24 cellular contexts compared by ENCODE assay signal in genomic region chr2:204115692-204116091, GRCh38.
DNase-seq lines count a peak whose midpoint lies in the region; TF ChIP-seq lines count a peak whose summit lies in the region.
"Had no signal": no experiment of that assay in that cellular context is flagged by ENCODE, and none has a peak within 500 bp of the region (broad histone marks: within the 10 kb centered on the region; RNA-seq: fewer than 3 reads in every experiment).

No MANE protein-coding gene starts in this region.

- no peaks in the 10 kb centered on the region for H3K36me3 Mint-ChIP-seq in endodermal cell (ENCODE audit: low read depth)
- no peaks in the 10 kb centered on the region for H3K36me3 Mint-ChIP-seq in CD8-positive, alpha-beta memory T cell
- H3K36me3 Mint-ChIP-seq: naive thymus-derived CD8-positive, alpha-beta T cell; stimulated activated effector memory CD8-positive, alpha-beta T cell treated with anti-CD3 and anti-CD28 coated beads, Interleukin-12 subunit alpha, Interleukin-12 subunit beta, amount 100 ng/mL, for 72 hours had no signal

- TF ChIP-seq POLR2A in thyroid gland (IDR thresholded peaks at IDR 0.05), result no peak

- no peak overlapping the region for H3K9ac ChIP-seq in BLaER1 treated with 17β-estradiol and CSF1 and Interleukin-3, amounts not matched to agents 10 nM and 100 nM
- no peak overlapping the region for H3K9ac ChIP-seq in endodermal cell (ENCODE audit: extremely low read depth, low read length, poor library complexity, severe bottlenecking)

- DNase-seq in NCI-H2171 (lab: John Stamatoyannopoulos, UW) (peak; percentile 20), endodermal cell (no peak), pons (ENCODE audit: low spot score) (peak; percentile 25), thyroid gland (no peak), GOT3 (lab: John Stamatoyannopoulos, UW) (no peak), OCI-M2 (lab: John Stamatoyannopoulos, UW; ENCODE audit: unreplicated experiment) (no peak)
- no peak for DNase-seq in CD8-positive, alpha-beta memory T cell
- DNase-seq: activated CD4-positive, alpha-beta T cell treated with anti-CD3 and anti-CD28 coated beads for 4 hours; activated naive CD8-positive, alpha-beta T cell treated with anti-CD3 and anti-CD28 coated beads, Interleukin-2, amount 50 U/mL, for 24 hours; CD4-positive, alpha-beta T cell; DMS153; GF-D8; left cardiac atrium; naive thymus-derived CD8-positive, alpha-beta T cell; NCI-H2081 treated with DMSO at 0.1 percent for 48 hours; NCI-H524 treated with DMSO at 0.1 percent for 48 hours; OCI-M1; ovary; Right ventricle myocardium superior; testis had no signal

- peaks cover 0 to 11% (median 0%) of the 10 kb centered on the region in 11 experiments; a peak in 2 of 22 replicates for H3K9me3 ChIP-seq in BLaER1 treated with 17β-estradiol and CSF1 and Interleukin-3, amounts not matched to agents 10 nM and 100 nM (replicated peaks in 1 of 11)
- H3K9me3 ChIP-seq in endodermal cell (ENCODE audit: control insufficient read depth, low read length) (no peaks in the 10 kb centered on the region), thyroid gland (no peaks in the 10 kb centered on the region)
- no peaks in the 10 kb centered on the region for H3K9me3 ChIP-seq in CD8-positive, alpha-beta memory T cell (ENCODE audit: low read length)
- H3K9me3 ChIP-seq: ovary, testis had no signal

- POLR2A ChIA-PET in CD8-positive, alpha-beta memory T cell (lab: Charles Lee), result no interaction called here

- no peak overlapping the region for H3K27ac ChIP-seq in BLaER1 treated with 17β-estradiol and CSF1 and Interleukin-3, amounts not matched to agents 10 nM and 100 nM
- no peak overlapping the region for H3K27ac ChIP-seq in endodermal cell (ENCODE audit: low read depth, low read length)
- no peak overlapping the region for H3K27ac ChIP-seq in thyroid gland
- H3K27ac ChIP-seq in CD8-positive, alpha-beta memory T cell (ENCODE audit: low read depth, low read length), result no peak overlapping the region

- H3K4me1 Mint-ChIP-seq in endodermal cell, result peaks cover 33% of the 10 kb centered on the region
- H3K4me1 Mint-ChIP-seq in CD8-positive, alpha-beta memory T cell, result peaks cover 16 to 32% (median 25%) of the 10 kb centered on the region in 3 donors

- peak overlapping the region; percentile 58 to 81 (median 65); a peak in 18 of 22 replicates for H3K4me2 ChIP-seq in BLaER1 treated with 17β-estradiol and CSF1 and Interleukin-3, amounts not matched to agents 10 nM and 100 nM

- H4K20me1 ChIP-seq in BLaER1 treated with 17β-estradiol and CSF1 and Interleukin-3, amounts not matched to agents 10 nM and 100 nM, result no peaks in the 10 kb centered on the region

- intact Hi-C loops in thyroid gland (cut with DNase I), result no loop called here

- no peak overlapping the region for H3K4me3 ChIP-seq in BLaER1 treated with 17β-estradiol and CSF1 and Interleukin-3, amounts not matched to agents 10 nM and 100 nM
- no peak overlapping the region for H3K4me3 ChIP-seq in endodermal cell (ENCODE audit: low read length)
- H3K4me3 ChIP-seq in thyroid gland (replicated peaks in 1 of 3), result no peak overlapping the region
- no peak overlapping the region for H3K4me3 ChIP-seq in CD8-positive, alpha-beta memory T cell (ENCODE audit: low read length)
- H3K4me3 ChIP-seq: ovary, testis had no signal

- no peaks in the 10 kb centered on the region for H3K9me3 Mint-ChIP-seq in endodermal cell
- H3K9me3 Mint-ChIP-seq in CD8-positive, alpha-beta memory T cell, result no peaks in the 10 kb centered on the region
- H3K9me3 Mint-ChIP-seq: activated naive CD8-positive, alpha-beta T cell treated with anti-CD3 and anti-CD28 coated beads, Interleukin-2, amount 50 U/mL, for 24 hours; activated T-helper 2 cell treated with anti-CD3 and anti-CD28 coated beads, Interferon-gamma antibody, Interleukin-2, Interleukin-4, amounts not matched to agents 10 μg/mL and 5 μg/mL and 100 μg/mL, durations not matched to agents 14 hours and 24 hours and 36 hours; CD4-positive, alpha-beta T cell; dendritic cell treated with granulocyte-macrophage colony-stimulating factor and Interleukin-4, amounts not matched to agents 40 ng/mL and 50 ng/mL, for 4 days; naive thymus-derived CD8-positive, alpha-beta T cell; stimulated activated effector memory CD8-positive, alpha-beta T cell treated with anti-CD3 and anti-CD28 coated beads, Interleukin-12 subunit alpha, Interleukin-12 subunit beta, amount 100 ng/mL, for 72 hours had no signal

- H3K4me3 Mint-ChIP-seq in endodermal cell, result no peak overlapping the region
- H3K4me3 Mint-ChIP-seq in CD8-positive, alpha-beta memory T cell, result no peak overlapping the region
- H3K4me3 Mint-ChIP-seq: activated naive CD8-positive, alpha-beta T cell treated with anti-CD3 and anti-CD28 coated beads, Interleukin-2, amount 50 U/mL, for 24 hours; CD4-positive, alpha-beta T cell; dendritic cell treated with granulocyte-macrophage colony-stimulating factor and Interleukin-4, amounts not matched to agents 40 ng/mL and 50 ng/mL, for 4 days; naive thymus-derived CD8-positive, alpha-beta T cell; stimulated activated effector memory CD8-positive, alpha-beta T cell treated with anti-CD3 and anti-CD28 coated beads, Interleukin-12 subunit alpha, Interleukin-12 subunit beta, amount 100 ng/mL, for 72 hours had no signal

- no peaks in the 10 kb centered on the region for H3K27me3 Mint-ChIP-seq in endodermal cell (ENCODE audit: insufficient read depth)
- peaks cover 3 to 8% of the 10 kb centered on the region in 2 donors for H3K27me3 Mint-ChIP-seq in CD8-positive, alpha-beta memory T cell
- H3K27me3 Mint-ChIP-seq: CD4-positive, alpha-beta T cell; dendritic cell treated with granulocyte-macrophage colony-stimulating factor and Interleukin-4, amounts not matched to agents 40 ng/mL and 50 ng/mL, for 4 days had no signal

- WGBS in endodermal cell (ENCODE audit: insufficient coverage in 1 of 2, insufficient read length in 1 of 2), 2 experiments, result 76 to 92% methylated on average over 2 to 3 of the region's 3 CpGs
- 77 to 85% methylated on average over 3 of the region's 3 CpGs for WGBS in thyroid gland, 2 donors

- TF ChIP-seq CTCF in endodermal cell (conservative IDR thresholded peaks at IDR 0.05) (no peak), thyroid gland (IDR thresholded peaks at IDR 0.05) (no peak)

- peaks cover 0 to 8% (median 0%) of the 10 kb centered on the region in 11 experiments; a peak in 3 of 22 replicates for H3K27me3 ChIP-seq in BLaER1 treated with 17β-estradiol and CSF1 and Interleukin-3, amounts not matched to agents 10 nM and 100 nM
- H3K27me3 ChIP-seq in endodermal cell (ENCODE audit: control insufficient read depth, insufficient read depth, low read length, poor library complexity, severe bottlenecking) (no peaks in the 10 kb centered on the region), thyroid gland (no peaks in the 10 kb centered on the region)
- no peaks in the 10 kb centered on the region for H3K27me3 ChIP-seq in CD8-positive, alpha-beta memory T cell (ENCODE audit: insufficient read depth, low read length, poor library complexity, severe bottlenecking)
- H3K27me3 ChIP-seq: ovary, testis had no signal

- CTCF ChIA-PET in CD8-positive, alpha-beta memory T cell (lab: Charles Lee), result interaction anchor here (1.6 kb wide), 1 partner anchor 29 kb away, joined by 4 read pairs; no protein-coding TSS in a partner anchor

- H3K4me1 ChIP-seq in BLaER1 treated with 17β-estradiol and CSF1 and Interleukin-3, amounts not matched to agents 10 nM and 100 nM, result peaks cover 37 to 60% (median 49%) of the 10 kb centered on the region in 10 experiments
- H3K4me1 ChIP-seq in endodermal cell (ENCODE audit: control insufficient read depth, insufficient read depth, low read length) (no peaks in the 10 kb centered on the region), thyroid gland (peaks cover 0 to under 1% of the 10 kb centered on the region in 2 donors)
- H3K4me1 ChIP-seq in CD8-positive, alpha-beta memory T cell (ENCODE audit: insufficient read depth, low read length), result peaks cover 16% of the 10 kb centered on the region
- H3K4me1 ChIP-seq: testis had no signal

- no peaks in the 10 kb centered on the region for H3K36me3 ChIP-seq in BLaER1 treated with 17β-estradiol and CSF1 and Interleukin-3, amounts not matched to agents 10 nM and 100 nM
- H3K36me3 ChIP-seq in endodermal cell (ENCODE audit: control insufficient read depth, insufficient read depth, low read length), result no peaks in the 10 kb centered on the region
- H3K36me3 ChIP-seq in thyroid gland, result no peaks in the 10 kb centered on the region
- H3K36me3 ChIP-seq in CD8-positive, alpha-beta memory T cell (ENCODE audit: insufficient read depth, low read length), result no peaks in the 10 kb centered on the region
- H3K36me3 ChIP-seq: ovary had no signal

- H3K27ac Mint-ChIP-seq in endodermal cell, result peak overlapping the region; percentile 27
- no peak overlapping the region for H3K27ac Mint-ChIP-seq in CD8-positive, alpha-beta memory T cell
- H3K27ac Mint-ChIP-seq: activated naive CD8-positive, alpha-beta T cell treated with anti-CD3 and anti-CD28 coated beads, Interleukin-2, amount 50 U/mL, for 24 hours; activated T-helper 2 cell treated with anti-CD3 and anti-CD28 coated beads, Interferon-gamma antibody, Interleukin-2, Interleukin-4, amounts not matched to agents 10 μg/mL and 5 μg/mL and 100 μg/mL, durations not matched to agents 14 hours and 24 hours and 36 hours; CD4-positive, alpha-beta T cell; dendritic cell treated with granulocyte-macrophage colony-stimulating factor and Interleukin-4, amounts not matched to agents 40 ng/mL and 50 ng/mL, for 4 days; naive thymus-derived CD8-positive, alpha-beta T cell; stimulated activated effector memory CD8-positive, alpha-beta T cell treated with anti-CD3 and anti-CD28 coated beads, Interleukin-12 subunit alpha, Interleukin-12 subunit beta, amount 100 ng/mL, for 72 hours had no signal

Comparison
In these comparisons a context has a peak if more than half of its experiments do, and no peak if none do; other contexts are left out.
1. DNase-seq: peak in NCI-H2171 (single experiment) and pons (single experiment); none in endodermal cell (single experiment), thyroid gland (0 of 2), GOT3 (single experiment), CD8-positive, alpha-beta memory T cell (0 of 5) and OCI-M2 (single experiment).